8 cellular contexts compared by ENCODE assay signal in the genomic region with DNA sequence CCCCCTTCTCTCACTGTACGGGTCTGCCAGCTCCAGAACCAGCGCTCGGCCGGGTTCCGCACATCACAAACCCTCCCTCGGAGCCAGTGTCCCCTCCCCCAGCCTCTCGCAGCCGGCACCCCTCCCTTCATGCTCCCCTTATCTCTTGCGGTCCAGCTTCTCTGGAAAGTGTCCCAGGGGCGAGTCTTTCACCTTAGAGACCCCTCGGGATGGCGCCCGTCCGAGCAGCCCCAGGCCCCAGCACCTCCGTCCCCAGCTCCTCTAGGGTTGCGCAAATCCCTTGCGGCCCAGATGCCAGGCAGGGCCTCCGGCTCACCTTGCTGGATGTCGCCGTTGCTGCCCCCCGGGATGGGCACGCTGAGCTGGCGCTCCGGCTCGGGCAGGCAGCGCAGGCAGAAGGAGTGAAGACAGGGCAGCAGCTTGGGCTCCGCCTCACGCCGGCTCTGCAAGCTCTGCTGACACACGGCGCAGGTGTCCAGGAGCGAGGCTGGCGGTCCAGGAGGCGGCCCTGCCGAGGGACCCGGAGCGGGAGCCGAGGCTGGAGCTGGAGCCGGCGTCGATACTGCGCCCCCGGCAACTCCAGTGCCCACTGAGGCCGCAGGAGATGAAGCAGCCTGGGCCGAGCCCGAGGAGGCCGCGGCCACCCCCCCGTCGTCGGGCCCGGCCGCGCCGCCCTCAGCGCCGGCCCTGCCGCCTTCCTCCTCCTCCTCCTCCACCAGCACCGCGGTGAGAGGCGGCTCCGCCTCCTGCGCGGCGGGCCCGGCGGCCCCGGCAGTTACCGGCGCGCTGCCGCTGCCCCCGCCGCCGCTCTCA. TPM values are rescaled to one million over a fixed set of nuclear protein-coding genes. Genes with fewer than 3 reads are reported as not detected.
DNase-seq lines count a peak whose midpoint lies in the region; ATAC-seq and TF ChIP-seq lines count a peak whose summit lies in the region.

No MANE protein-coding gene starts in this region.

- H3K9me3 Mint-ChIP-seq in activated CD8-positive, alpha-beta memory T cell treated with anti-CD3 and anti-CD28 coated beads, Interleukin-2, amount 10 ng/mL, durations not matched to agents 7 days and 5 days (ENCODE audit: low read depth): no peaks in the 10 kb centered on the region
- no peaks in the 10 kb centered on the region for H3K9me3 Mint-ChIP-seq in naive B cell

- H3K27ac ChIP-seq in suprapubic skin: peak overlapping the region; percentile 97

- H3K27ac Mint-ChIP-seq in activated CD8-positive, alpha-beta memory T cell treated with anti-CD3 and anti-CD28 coated beads, Interleukin-2, amount 10 ng/mL, durations not matched to agents 7 days and 5 days: peak overlapping the region; percentile 67
- peak overlapping the region; percentile 50 to 100 (median 96) for H3K27ac Mint-ChIP-seq in naive B cell

- H3K27me3 ChIP-seq in suprapubic skin: no peaks in the 10 kb centered on the region

- TF ChIP-seq POLR2A in suprapubic skin (IDR thresholded peaks at IDR 0.05): no peak

- H3K4me3 ChIP-seq in suprapubic skin: peak overlapping the region; percentile 99

- H3K4me1 Mint-ChIP-seq in activated CD8-positive, alpha-beta memory T cell treated with anti-CD3 and anti-CD28 coated beads, Interleukin-2, amount 10 ng/mL, durations not matched to agents 7 days and 5 days: peaks cover 51% of the 10 kb centered on the region
- peaks cover 53 to 58% (median 56%) of the 10 kb centered on the region in 3 donors for H3K4me1 Mint-ChIP-seq in naive B cell

- H3K36me3 Mint-ChIP-seq in activated CD8-positive, alpha-beta memory T cell treated with anti-CD3 and anti-CD28 coated beads, Interleukin-2, amount 10 ng/mL, durations not matched to agents 7 days and 5 days: peaks cover 24% of the 10 kb centered on the region
- H3K36me3 Mint-ChIP-seq in naive B cell: peaks cover 0 to 7% of the 10 kb centered on the region in 2 donors

- ATAC-seq in HG02938 (IDR thresholded peaks at IDR 0.05; ENCODE audit: unreplicated experiment) (peak; percentile 50), esophagus mucosa (peak; percentile 64), naive B cell (ENCODE audit: low read depth in 2 of 2) (peak; percentile 41 to 46)
- ATAC-seq in activated CD8-positive, alpha-beta memory T cell treated with anti-CD3 and anti-CD28 coated beads, Interleukin-2, amount 10 ng/mL, durations not matched to agents 7 days and 5 days: peak; percentile 72

- H3K9me3 ChIP-seq in suprapubic skin: no peaks in the 10 kb centered on the region

- no peak for TF ChIP-seq EP300 in suprapubic skin (IDR thresholded peaks at IDR 0.05)

- peak overlapping the region; percentile 95 for H3K4me3 Mint-ChIP-seq in activated CD8-positive, alpha-beta memory T cell treated with anti-CD3 and anti-CD28 coated beads, Interleukin-2, amount 10 ng/mL, durations not matched to agents 7 days and 5 days
- peak overlapping the region; percentile 79 to 100 (median 98) for H3K4me3 Mint-ChIP-seq in naive B cell

- peak; percentile 81 for DNase-seq in activated effector memory CD4-positive, alpha-beta T cell treated with anti-CD3 and anti-CD28 coated beads, Interleukin-2, amount 50 U/mL, for 16 hours
- DNase-seq in activated effector memory CD4-positive, alpha-beta T cell treated with Interleukin-2 at 50 U/mL for 16 hours: no peak
- DNase-seq in NCI-H226 (peak; percentile 53), naive B cell (no peak), suprapubic skin (ENCODE audit: low spot score in 2 of 2) (peak; percentile 78 to 82)
- DNase-seq in activated CD8-positive, alpha-beta memory T cell treated with anti-CD3 and anti-CD28 coated beads, Interleukin-2, amount 10 ng/mL, durations not matched to agents 7 days and 5 days: peak; percentile 65

- H3K4me1 ChIP-seq in suprapubic skin: peaks cover 44% of the 10 kb centered on the region

- WGBS in suprapubic skin: 0% methylated on average over 69 of the region's 75 CpGs

- no peaks in the 10 kb centered on the region for H3K27me3 Mint-ChIP-seq in activated CD8-positive, alpha-beta memory T cell treated with anti-CD3 and anti-CD28 coated beads, Interleukin-2, amount 10 ng/mL, durations not matched to agents 7 days and 5 days
- no peaks in the 10 kb centered on the region for H3K27me3 Mint-ChIP-seq in naive B cell

- TF ChIP-seq CTCF in suprapubic skin (IDR thresholded peaks at IDR 0.05): no peak

- H3K36me3 ChIP-seq in suprapubic skin: peaks cover 3% of the 10 kb centered on the region

- CTCF ChIA-PET in activated CD8-positive, alpha-beta memory T cell treated with anti-CD3 and anti-CD28 coated beads, Interleukin-2, amount 10 ng/mL, durations not matched to agents 7 days and 5 days (lab: Charles Lee): interaction anchor here (0.6 to 2.0 kb wide), 2 partner anchors 10 to 169 kb away, joined by 3 to 5 read pairs; no protein-coding TSS in a partner anchor

RNA-seq across cellular contexts. Expression of a gene that starts 0.6 kb away (rescaled TPM):
- total RNA-seq in activated CD8-positive, alpha-beta memory T cell treated with anti-CD3 and anti-CD28 coated beads, Interleukin-2, amount 10 ng/mL, durations not matched to agents 7 days and 5 days: 10 to 100 TPM; 39.0 to 40.1 TPM
- 22.2 TPM for total RNA-seq in esophagus mucosa
- 10 to 100 TPM; 35.8 to 52.9 (median 46.6) TPM for polyA plus RNA-seq in naive B cell (ENCODE audit: low read depth in 6 of 6)
- total RNA-seq in suprapubic skin: 100 to 1,000 TPM in 1 of 4 donors, 10 to 100 TPM in 3; 35.0 to 100 (median 47.7) TPM

Comparison
In these comparisons a context has a peak if more than half of its experiments do, and no peak if none do; other contexts are left out.
1. DNase-seq: peak in activated effector memory CD4-positive, alpha-beta T cell treated with anti-CD3 and anti-CD28 coated beads, Interleukin-2, amount 50 U/mL, for 16 hours (single experiment), NCI-H226 (single experiment), activated CD8-positive, alpha-beta memory T cell treated with anti-CD3 and anti-CD28 coated beads, Interleukin-2, amount 10 ng/mL, durations not matched to agents 7 days and 5 days (single experiment) and suprapubic skin (2 of 2); none in activated effector memory CD4-positive, alpha-beta T cell treated with Interleukin-2 at 50 U/mL for 16 hours (single experiment) and naive B cell (single experiment).
2. Peak in every context shown above with its lines, with median percentiles within 50 percentile points of each other: ATAC-seq.